12 cellular contexts compared by ENCODE assay signal in the genomic region with DNA sequence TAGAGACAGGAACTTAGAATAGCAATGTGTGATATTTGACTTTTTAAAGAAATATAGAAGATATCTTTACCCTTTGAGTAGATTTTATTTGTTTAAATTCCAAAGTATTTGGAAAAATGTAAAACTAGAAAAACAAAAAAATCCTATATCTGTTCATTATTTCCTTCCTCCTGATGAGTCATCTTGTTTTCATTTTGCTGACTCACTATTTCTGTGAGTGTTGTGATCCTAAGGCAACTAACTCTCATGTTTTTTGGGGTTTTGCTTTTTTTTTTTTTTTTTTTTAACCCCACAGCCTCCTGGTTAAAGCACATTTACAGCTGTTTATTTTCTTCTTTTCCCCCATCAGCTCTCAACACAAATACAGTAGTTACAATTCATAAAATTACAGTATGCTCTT. TPM values are rescaled to one million over a fixed set of nuclear protein-coding genes. Genes with fewer than 3 reads are reported as not detected.
A peak's percentile ranks its signal among the peaks of the same experiment; 100 is the strongest.
DNase-seq lines count a peak whose midpoint lies in the region; ATAC-seq, FAIRE-seq and TF ChIP-seq lines count a peak whose summit lies in the region.
"Had no signal": no experiment of that assay in that cellular context is flagged by ENCODE, and none has a peak within 500 bp of the region (broad histone marks: within the 10 kb centered on the region; RNA-seq: fewer than 3 reads in every experiment).

No MANE protein-coding gene starts in this region.

- no peak for TF ChIP-seq CTCF in astrocyte (IDR thresholded peaks at IDR 0.05; ENCODE audit: insufficient read depth, low read depth, low read length)

- H3K79me2 ChIP-seq in astrocyte (ENCODE audit: insufficient read depth, low read length) = no peaks in the 10 kb centered on the region

- H3K4me3 Mint-ChIP-seq in astrocyte (ENCODE audit: unreplicated experiment) = no peak overlapping the region
- H3K4me3 Mint-ChIP-seq: stimulated activated naive B cell treated with anti-CD40 and anti-IgM and Interleukin-4, amounts not matched to agents 10 μg/mL and 1 μg/mL and 100 μg/mL, for 72 hours had no signal

- peak overlapping the region; percentile 57 for H3K27ac ChIP-seq in astrocyte (ENCODE audit: low read depth, low read length)
- H3K27ac ChIP-seq: psoas muscle had no signal

- H4K20me1 ChIP-seq in astrocyte (ENCODE audit: insufficient read depth, low read length) = no peaks in the 10 kb centered on the region

- DNase-seq in Daoy (ENCODE audit: low read depth) = peak; percentile 45
- DNase-seq in LoVo (ENCODE audit: low spot score) = peak; percentile 8
- DNase-seq in astrocyte (ENCODE audit: low read depth) = peak; percentile 38
- DNase-seq in kidney tubule cell (ENCODE audit: low spot score) = peak; percentile 68
- no peak for DNase-seq in mesenteric fat pad (ENCODE audit: low spot score)
- DNase-seq in NCI-H146 (lab: John Stamatoyannopoulos, UW) = no peak
- DNase-seq: glutamatergic neuron; NCI-H510A; psoas muscle; stimulated activated naive B cell treated with anti-CD40 and anti-IgM and Interleukin-4, amounts not matched to agents 10 μg/mL and 1 μg/mL and 100 μg/mL, for 72 hours had no signal

- peak overlapping the region; percentile 69 for H3K27ac Mint-ChIP-seq in astrocyte (ENCODE audit: unreplicated experiment)
- H3K27ac Mint-ChIP-seq: stimulated activated naive B cell treated with anti-CD40 and anti-IgM and Interleukin-4, amounts not matched to agents 10 μg/mL and 1 μg/mL and 100 μg/mL, for 72 hours had no signal

- no peaks in the 10 kb centered on the region for H3K36me3 ChIP-seq in astrocyte (ENCODE audit: insufficient read depth, low read length)

- H3K9me3 Mint-ChIP-seq in astrocyte (ENCODE audit: unreplicated experiment) = no peaks in the 10 kb centered on the region
- H3K9me3 Mint-ChIP-seq: stimulated activated naive B cell treated with anti-CD40 and anti-IgM and Interleukin-4, amounts not matched to agents 10 μg/mL and 1 μg/mL and 100 μg/mL, for 72 hours had no signal

- peak overlapping the region; percentile 31 for H3K4me2 ChIP-seq in astrocyte (ENCODE audit: low read length)

- no peak for ATAC-seq in HG02623 (IDR thresholded peaks at IDR 0.05; ENCODE audit: unreplicated experiment)
- ATAC-seq in GM21447 (IDR thresholded peaks at IDR 0.05; ENCODE audit: unreplicated experiment) = no peak
- ATAC-seq: psoas muscle; stimulated activated naive B cell treated with anti-CD40 and anti-IgM and Interleukin-4, amounts not matched to agents 10 μg/mL and 1 μg/mL and 100 μg/mL, for 72 hours had no signal

- H3K36me3 Mint-ChIP-seq in astrocyte (ENCODE audit: low read depth, unreplicated experiment) = no peaks in the 10 kb centered on the region
- H3K36me3 Mint-ChIP-seq: stimulated activated naive B cell treated with anti-CD40 and anti-IgM and Interleukin-4, amounts not matched to agents 10 μg/mL and 1 μg/mL and 100 μg/mL, for 72 hours had no signal

- peaks cover 12% of the 10 kb centered on the region for H3K4me1 Mint-ChIP-seq in astrocyte (ENCODE audit: low read depth, unreplicated experiment)
- H3K4me1 Mint-ChIP-seq: stimulated activated naive B cell treated with anti-CD40 and anti-IgM and Interleukin-4, amounts not matched to agents 10 μg/mL and 1 μg/mL and 100 μg/mL, for 72 hours had no signal

- H3K9me3 ChIP-seq in astrocyte (ENCODE audit: insufficient read depth, low read depth, low read length) = no peaks in the 10 kb centered on the region
- H3K9me3 ChIP-seq: psoas muscle had no signal

- H2AFZ ChIP-seq in astrocyte (ENCODE audit: low read depth, low read length) = no peak overlapping the region

- H3K9ac ChIP-seq in astrocyte (ENCODE audit: low read length) = peak overlapping the region; percentile 40

- no peak overlapping the region for H3K4me3 ChIP-seq in astrocyte (ENCODE audit: insufficient read depth, low read depth, low read length)
- H3K4me3 ChIP-seq: psoas muscle had no signal

- no peaks in the 10 kb centered on the region for H3K27me3 Mint-ChIP-seq in astrocyte (ENCODE audit: low read depth, unreplicated experiment)

- peaks cover 8% of the 10 kb centered on the region for H3K4me1 ChIP-seq in astrocyte (ENCODE audit: insufficient read depth, low read length)
- H3K4me1 ChIP-seq: psoas muscle had no signal

- H3K27me3 ChIP-seq in astrocyte (ENCODE audit: insufficient read depth, low read length) = no peaks in the 10 kb centered on the region

- FAIRE-seq in astrocyte (lab: Jason Lieb, UNC) = peak; percentile 66

RNA-seq across cellular contexts. Expression of gene THEMIS, which starts 37.8 kb away (rescaled TPM):
- total RNA-seq in Daoy (2014; rRNA removed; shearing (Covaris generic)) = not detected in 2 replicates
- total RNA-seq in astrocyte (0.07 TPM in 1 of 2 replicates, not detected in the other), mesenteric fat pad (0.45 TPM)

Comparison
In these comparisons a context has a peak if more than half of its experiments do, and no peak if none do; other contexts are left out.
1. DNase-seq: peak in Daoy (single experiment), LoVo (single experiment), astrocyte (single experiment) and kidney tubule cell (single experiment); none in mesenteric fat pad (single experiment) and NCI-H146 (single experiment).